8 cellular contexts compared by ENCODE assay signal in genomic region chr14:74940956-74941565, GRCh38. TPM values are rescaled to one million over a fixed set of nuclear protein-coding genes. Genes with fewer than 3 reads are reported as not detected.
DNase-seq lines count a peak whose midpoint lies in the region; ATAC-seq and TF ChIP-seq lines count a peak whose summit lies in the region.

No MANE protein-coding gene starts in this region.

- peak overlapping the region; percentile 58 for H2AFZ ChIP-seq in fibroblast of lung (ENCODE audit: low read length)

- H3K9me3 Mint-ChIP-seq in chondrocyte (ENCODE audit: low read depth) = peaks cover 4% of the 10 kb centered on the region

- H3K9me3 ChIP-seq in DOHH2 (ENCODE audit: control insufficient read depth, insufficient read depth, low read length) (no peaks in the 10 kb centered on the region), T-helper 17 cell (ENCODE audit: control insufficient read depth, low read length, poor library complexity, severe bottlenecking) (no peaks in the 10 kb centered on the region), fibroblast of lung (ENCODE audit: control insufficient read depth, insufficient read depth, low read depth, low read length) (no peaks in the 10 kb centered on the region), skeletal muscle satellite cell (replicated peaks; ENCODE audit: low read length) (no peaks in the 10 kb centered on the region)

- H3K4me1 ChIP-seq in DOHH2 (ENCODE audit: control insufficient read depth, low read length) (peaks cover 50% of the 10 kb centered on the region), fibroblast of lung (ENCODE audit: control insufficient read depth, extremely low read depth, insufficient read depth, low read length) (peaks cover 24% of the 10 kb centered on the region), skeletal muscle satellite cell (ENCODE audit: control insufficient read depth, insufficient read depth, low read length) (peaks cover 42% of the 10 kb centered on the region)

- peaks cover 25% of the 10 kb centered on the region for H3F3A ChIP-seq in DOHH2 (ENCODE audit: control insufficient read depth, insufficient read depth)

- no peaks in the 10 kb centered on the region for H4K20me1 ChIP-seq in DOHH2 (ENCODE audit: control insufficient read depth, insufficient read depth, low read depth, low read length)
- H4K20me1 ChIP-seq in fibroblast of lung (ENCODE audit: control insufficient read depth, extremely low read depth, insufficient read depth, low read length) = no peaks in the 10 kb centered on the region

- H3K27ac ChIP-seq in DOHH2 (ENCODE audit: low read depth, low read length) (peak overlapping the region; percentile 85), fibroblast of lung (ENCODE audit: insufficient read depth, low read length) (no peak overlapping the region)

- H3K36me3 ChIP-seq in DOHH2 (ENCODE audit: control insufficient read depth, low read length) (no peaks in the 10 kb centered on the region), fibroblast of lung (ENCODE audit: control insufficient read depth, insufficient read depth, low read length) (no peaks in the 10 kb centered on the region), skeletal muscle satellite cell (ENCODE audit: insufficient read depth, low read length) (peaks cover 13% of the 10 kb centered on the region)

- H3K4me3 Mint-ChIP-seq in T-helper 17 cell (peak overlapping the region; percentile 90), chondrocyte (ENCODE audit: unreplicated experiment) (no peak overlapping the region)

- H3K4me3 ChIP-seq in DOHH2 (ENCODE audit: low read length) = peak overlapping the region; percentile 68
- H3K4me3 ChIP-seq in fibroblast of lung (replicated peaks in 1 of 4; ENCODE audit: control extremely low read depth in 1 of 4, insufficient read depth in 1 of 4, low read depth in 3 of 4, low read length in 4 of 4) = no peak overlapping the region
- no peak overlapping the region for H3K4me3 ChIP-seq in skeletal muscle satellite cell (ENCODE audit: low read length)

- H3K9ac ChIP-seq in fibroblast of lung (ENCODE audit: insufficient read depth, low read length) = no peak overlapping the region
- peak overlapping the region; percentile 18 for H3K9ac ChIP-seq in skeletal muscle satellite cell (ENCODE audit: low read depth, low read length)

- TF ChIP-seq CTCF in DOHH2 (IDR thresholded peaks at IDR 0.05; ENCODE audit: low read depth, low read length, poor library complexity, severe bottlenecking) = no peak
- no peak for TF ChIP-seq CTCF in fibroblast of lung (conservative IDR thresholded peaks at IDR 0.05 in 1 of 2, IDR thresholded peaks at IDR 0.05 in 1 of 2; ENCODE audit: low read depth in 1 of 2, low read length in 2 of 2)
- TF ChIP-seq CTCF in chondrocyte (IDR thresholded peaks at IDR 0.05) = no peak

- H3K27me3 Mint-ChIP-seq in T-helper 17 cell = no peaks in the 10 kb centered on the region
- no peaks in the 10 kb centered on the region for H3K27me3 Mint-ChIP-seq in chondrocyte (ENCODE audit: low read depth)

- no peak for DNase-seq in T-helper 17 cell
- DNase-seq in fibroblast of lung (ENCODE audit: low read depth in 2 of 2) = no peak
- DNase-seq in pons (ENCODE audit: low spot score) = no peak
- no peak for DNase-seq in T1000 (lab: John Stamatoyannopoulos, UW)
- DNase-seq in chondrocyte (ENCODE audit: low spot score) = no peak

- peak overlapping the region; percentile 95 for H3K27ac Mint-ChIP-seq in T-helper 17 cell
- H3K27ac Mint-ChIP-seq in chondrocyte (ENCODE audit: unreplicated experiment) = no peak overlapping the region

- H3K4me2 ChIP-seq in DOHH2 (ENCODE audit: low read length) (peak overlapping the region; percentile 99), fibroblast of lung (ENCODE audit: extremely low read depth, insufficient read depth, low read length) (no peak overlapping the region), skeletal muscle satellite cell (ENCODE audit: low read length) (no peak overlapping the region)

- no peaks in the 10 kb centered on the region for H3K9me2 ChIP-seq in DOHH2 (replicated peaks; ENCODE audit: control insufficient read depth, low read length)

- ATAC-seq in T-helper 17 cell = no peak
- no peak for ATAC-seq in GM19035 (IDR thresholded peaks at IDR 0.05; ENCODE audit: unreplicated experiment)

- H3K79me2 ChIP-seq in DOHH2 (ENCODE audit: control insufficient read depth, low read length) (0 out of 2 replicates have a peak, but pooled peaks cover 3% of the 10 kb centered on the region), fibroblast of lung (ENCODE audit: control insufficient read depth, insufficient read depth, low read length) (no peaks in the 10 kb centered on the region)

- no peaks in the 10 kb centered on the region for H3K27me3 ChIP-seq in DOHH2 (ENCODE audit: control insufficient read depth, low read length)
- no peaks in the 10 kb centered on the region for H3K27me3 ChIP-seq in fibroblast of lung (ENCODE audit: control insufficient read depth, insufficient read depth, low read length)
- no peaks in the 10 kb centered on the region for H3K27me3 ChIP-seq in skeletal muscle satellite cell (ENCODE audit: control insufficient read depth, insufficient read depth, low read length)

- H3K4me1 Mint-ChIP-seq in T-helper 17 cell (peaks cover 32% of the 10 kb centered on the region), chondrocyte (ENCODE audit: low read depth) (peaks cover 25% of the 10 kb centered on the region)

- H3K36me3 Mint-ChIP-seq in T-helper 17 cell (ENCODE audit: low read depth) (no peaks in the 10 kb centered on the region), chondrocyte (ENCODE audit: low read depth) (no peaks in the 10 kb centered on the region)

RNA-seq across cellular contexts. Expression of gene PGF, which starts 14.3 kb away (rescaled TPM):
- not detected for total RNA-seq in T-helper 17 cell
- 4.6 and 7.6 TPM in 2 replicates for total RNA-seq in fibroblast of lung
- polyA plus RNA-seq in fibroblast of lung = 0.84 and 1.1 TPM in 2 replicates
- 2.1 and 2.4 TPM in 2 replicates for polyA plus RNA-seq in fibroblast of lung (2012)
- polyA minus RNA-seq in fibroblast of lung (ENCODE audit: low replicate concordance) = 0.52 and 4.4 TPM in 2 replicates
- 4.3 and 6.8 TPM in 2 replicates for total RNA-seq in skeletal muscle satellite cell (2012; rRNA removed)
- 2.0 to 3.2 TPM (median 2.3 TPM) in 3 replicates for total RNA-seq in chondrocyte

RNA-seq across cellular contexts. Expression of gene RPS6KL1, which starts 18.0 kb away (rescaled TPM):
- 1 to 10 TPM; 1.0 to 1.9 TPM for total RNA-seq in T-helper 17 cell
- total RNA-seq in fibroblast of lung = 0.26 and 1.2 TPM in 2 replicates
- polyA plus RNA-seq in fibroblast of lung = 0.52 and 1.4 TPM in 2 replicates
- polyA plus RNA-seq in fibroblast of lung (2012) = 0.26 and 1.2 TPM in 2 replicates
- polyA minus RNA-seq in fibroblast of lung (ENCODE audit: low replicate concordance) = not detected in 2 replicates
- 0.22 and 1.5 TPM in 2 replicates for total RNA-seq in skeletal muscle satellite cell (2012; rRNA removed)
- 0.82 to 6.5 TPM (median 5.8 TPM) in 3 replicates for total RNA-seq in chondrocyte

RNA-seq across cellular contexts. Expression of gene DLST, which starts 59.3 kb away (rescaled TPM):
- 100 to 1,000 TPM; 127 to 134 TPM for total RNA-seq in T-helper 17 cell
- total RNA-seq in fibroblast of lung = 47.0 and 95.3 TPM in 2 replicates
- polyA plus RNA-seq in fibroblast of lung = 214 and 236 TPM in 2 replicates
- polyA plus RNA-seq in fibroblast of lung (2012) = 108 and 115 TPM in 2 replicates
- 204 and 217 TPM in 2 replicates for polyA minus RNA-seq in fibroblast of lung (ENCODE audit: low replicate concordance)
- 56.3 and 60.5 TPM in 2 replicates for total RNA-seq in skeletal muscle satellite cell (2012; rRNA removed)
- total RNA-seq in chondrocyte = 70.4 to 78.0 TPM (median 74.5 TPM) in 3 replicates
